ENCODE assay signal across 21 cellular contexts in the genomic region with DNA sequence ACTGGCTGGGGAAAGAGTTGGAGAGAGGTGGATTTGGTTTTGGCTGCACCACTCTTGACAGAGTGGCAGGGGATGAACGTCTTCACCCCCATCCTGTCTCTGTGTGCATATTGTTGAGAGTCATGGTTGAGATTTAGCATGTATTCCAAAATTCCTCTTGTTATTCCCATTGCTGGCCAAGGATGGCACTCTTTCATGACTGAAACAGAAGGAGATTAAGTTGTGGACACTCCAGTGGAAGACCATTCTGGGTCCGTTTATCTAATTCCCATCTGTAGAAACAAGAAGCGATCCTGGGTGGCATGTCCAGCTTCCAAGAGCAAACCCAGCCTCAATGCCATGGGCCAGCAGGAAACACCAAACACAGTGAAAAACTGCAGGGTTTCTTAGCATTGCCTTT.
DNase-seq lines count a peak whose midpoint lies in the region; ATAC-seq and TF ChIP-seq lines count a peak whose summit lies in the region.
"Had no signal": no experiment of that assay in that cellular context is flagged by ENCODE, and none has a peak within 500 bp of the region (broad histone marks: within the 10 kb centered on the region; RNA-seq: fewer than 3 reads in every experiment).

No MANE protein-coding gene starts in this region.

- ATAC-seq in SK-N-SH treated with all-trans-retinoic acid at 6 μM for 48 hours (peak; percentile 39; the same call in 1 of the 3 replicates), left lobe of liver (no peak)
- ATAC-seq: gastroesophageal sphincter, left cardiac atrium, PC-3 had no signal

- H3K4me3 ChIP-seq in fibroblast of pulmonary artery (replicated peaks; ENCODE audit: low read depth, low read length) = no peak overlapping the region
- no peak overlapping the region for H3K4me3 ChIP-seq in retinal pigment epithelial cell (ENCODE audit: low read length)
- H3K4me3 ChIP-seq: gastroesophageal sphincter, MG63, tibial nerve had no signal

- TF ChIP-seq CTCF in fibroblast of pulmonary artery (IDR thresholded peaks at IDR 0.05; ENCODE audit: low read length, missing control alignments) (peak; percentile 3), retinal pigment epithelial cell (conservative IDR thresholded peaks at IDR 0.05; ENCODE audit: low read depth, low read length) (peak; percentile 24)

- DNase-seq in H4 (ENCODE audit: low spot score) = peak; percentile 51
- DNase-seq in fibroblast of pulmonary artery (ENCODE audit: low read depth) = no peak
- no peak for DNase-seq in retinal pigment epithelial cell (ENCODE audit: low read depth)
- no peak for DNase-seq in amygdala (lab: John Stamatoyannopoulos, UW)
- DNase-seq in left lobe of liver (ENCODE audit: low spot score) = no peak
- no peak for DNase-seq in D341Med (ENCODE audit: low spot score)
- DNase-seq: activated CD8-positive, alpha-beta memory T cell treated with anti-CD3 and anti-CD28 coated beads, Interleukin-2, amount 50 U/mL, for 4 hours; C1 segment of cervical spinal cord; GF-D8; left cardiac atrium; MG63; midbrain; NCI-H1436 treated with DMSO at 0.1 percent for 48 hours; NCI-H748 treated with DMSO at 0.1 percent for 48 hours; PC-3; SIG-M5; stimulated activated CD4-positive, alpha-beta T cell treated with anti-CD3 and anti-CD28 coated beads, Interleukin-4, amount 100 ng/mL, for 24 hours; T-helper 2 cell had no signal

TF ChIP-seq in SK-N-SH treated with all-trans-retinoic acid at 6 μM for 48 hours, 23 proteins besides CTCF, POLR2A, EP300 and RAD21:
- TF ChIP-seq BACH2 (CRISPR knock-in tag; IDR thresholded peaks at IDR 0.05; ENCODE audit: borderline replicate concordance) (no peak), ZNF8 (CRISPR knock-in tag; IDR thresholded peaks at IDR 0.05) (no peak), PPARA (CRISPR knock-in tag; IDR thresholded peaks at IDR 0.05; ENCODE audit: borderline replicate concordance) (no peak), RARB (CRISPR knock-in tag; IDR thresholded peaks at IDR 0.05) (no peak), CSRNP3 (CRISPR knock-in tag; IDR thresholded peaks at IDR 0.05) (no peak), GLIS3 (CRISPR knock-in tag; IDR thresholded peaks at IDR 0.05) (no peak), TSHZ2 (CRISPR knock-in tag; IDR thresholded peaks at IDR 0.05) (no peak), ZFP30 (CRISPR knock-in tag; IDR thresholded peaks at IDR 0.05) (no peak), ZFP3 (CRISPR knock-in tag; IDR thresholded peaks at IDR 0.05) (no peak), OSR1 (CRISPR knock-in tag; IDR thresholded peaks at IDR 0.05) (no peak), CREB5 (CRISPR knock-in tag; IDR thresholded peaks at IDR 0.05; ENCODE audit: low read depth) (no peak), PATZ1 (CRISPR knock-in tag; IDR thresholded peaks at IDR 0.05; ENCODE audit: borderline replicate concordance) (no peak), ESRRG (CRISPR knock-in tag; IDR thresholded peaks at IDR 0.05) (no peak), ZNF565 (CRISPR knock-in tag; conservative IDR thresholded peaks at IDR 0.05; ENCODE audit: low read depth) (no peak), ARNTL (CRISPR knock-in tag; IDR thresholded peaks at IDR 0.05; ENCODE audit: borderline replicate concordance, low read depth) (no peak), SNAI2 (CRISPR knock-in tag; IDR thresholded peaks at IDR 0.05) (no peak), TOX (CRISPR knock-in tag; IDR thresholded peaks at IDR 0.05; ENCODE audit: borderline replicate concordance) (no peak), ISL1 (CRISPR knock-in tag; IDR thresholded peaks at IDR 0.05) (no peak)
- TF ChIP-seq, protein P1, sequence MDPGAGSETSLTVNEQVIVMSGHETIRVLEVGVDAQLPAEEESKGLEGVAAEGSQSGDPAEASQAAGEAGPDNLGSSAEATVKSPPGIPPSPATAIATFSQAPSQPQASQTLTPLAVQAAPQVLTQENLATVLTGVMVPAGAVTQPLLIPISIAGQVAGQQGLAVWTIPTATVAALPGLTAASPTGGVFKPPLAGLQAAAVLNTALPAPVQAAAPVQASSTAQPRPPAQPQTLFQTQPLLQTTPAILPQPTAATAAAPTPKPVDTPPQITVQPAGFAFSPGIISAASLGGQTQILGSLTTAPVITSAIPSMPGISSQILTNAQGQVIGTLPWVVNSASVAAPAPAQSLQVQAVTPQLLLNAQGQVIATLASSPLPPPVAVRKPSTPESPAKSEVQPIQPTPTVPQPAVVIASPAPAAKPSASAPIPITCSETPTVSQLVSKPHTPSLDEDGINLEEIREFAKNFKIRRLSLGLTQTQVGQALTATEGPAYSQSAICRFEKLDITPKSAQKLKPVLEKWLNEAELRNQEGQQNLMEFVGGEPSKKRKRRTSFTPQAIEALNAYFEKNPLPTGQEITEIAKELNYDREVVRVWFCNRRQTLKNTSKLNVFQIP (CRISPR knock-in tag; IDR thresholded peaks at IDR 0.05; ENCODE audit: borderline replicate concordance, low read depth) = no peak
